ENCODE assay signal across 13 cellular contexts in the genomic region with DNA sequence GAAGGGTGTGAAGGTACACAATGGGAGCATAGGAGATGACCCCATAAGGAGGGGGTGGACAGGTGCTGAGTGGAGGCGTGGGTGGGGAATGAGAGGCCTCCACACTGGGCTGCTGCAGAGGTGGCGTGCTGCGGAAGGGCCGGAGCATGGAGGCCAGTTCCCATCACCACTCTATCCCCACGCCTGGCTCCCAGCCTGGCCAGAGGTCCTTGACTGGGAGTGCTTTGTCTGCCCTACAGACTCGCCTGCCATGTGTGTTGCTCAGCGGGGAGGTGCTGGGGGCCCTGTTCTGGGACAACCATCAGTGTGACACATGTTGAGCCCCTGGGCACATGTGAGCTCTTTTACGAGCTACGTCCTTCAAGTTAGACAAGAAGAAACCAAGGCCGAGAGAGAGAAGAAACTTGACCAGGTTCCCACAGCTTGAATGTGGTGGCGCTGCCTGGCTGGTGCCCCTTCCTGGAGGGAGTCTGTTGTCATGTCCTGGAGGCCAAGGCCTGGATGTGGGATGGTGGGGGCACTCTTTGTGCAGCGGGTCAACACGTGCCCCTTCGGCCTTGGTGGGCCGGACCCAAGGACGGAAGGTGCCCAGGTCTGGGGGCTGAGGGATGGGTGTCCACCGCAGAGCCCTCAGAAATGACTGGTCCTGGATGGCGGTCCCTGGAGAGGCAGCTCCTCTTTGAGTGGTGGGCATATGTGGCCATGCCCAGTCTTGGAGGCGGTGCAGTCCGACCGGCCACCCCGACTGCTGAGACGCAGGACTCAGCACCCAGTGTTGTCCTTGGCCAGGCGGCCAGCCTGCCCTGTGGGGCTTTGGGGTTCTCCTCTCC. TPM values are rescaled to one million over a fixed set of nuclear protein-coding genes. Genes with fewer than 3 reads are reported as not detected.
DNase-seq lines count a peak whose midpoint lies in the region; ATAC-seq and TF ChIP-seq lines count a peak whose summit lies in the region.
"Had no signal": no experiment of that assay in that cellular context is flagged by ENCODE, and none has a peak within 500 bp of the region (broad histone marks: within the 10 kb centered on the region; RNA-seq: fewer than 3 reads in every experiment).

No MANE protein-coding gene starts in this region.

- H3K36me3 Mint-ChIP-seq in activated naive CD8-positive, alpha-beta T cell treated with anti-CD3 and anti-CD28 coated beads, Interleukin-2, amount 10 ng/mL, durations not matched to agents 7 days and 5 days = peaks cover 17% of the 10 kb centered on the region
- H3K36me3 Mint-ChIP-seq in naive B cell = peaks cover 0 to 5% of the 10 kb centered on the region in 2 donors

- no peak overlapping the region for H3K4me3 ChIP-seq in uterus
- H3K4me3 ChIP-seq: pancreas had no signal

- no peaks in the 10 kb centered on the region for H3K9me3 Mint-ChIP-seq in activated naive CD8-positive, alpha-beta T cell treated with anti-CD3 and anti-CD28 coated beads, Interleukin-2, amount 10 ng/mL, durations not matched to agents 7 days and 5 days
- H3K9me3 Mint-ChIP-seq in naive B cell = peaks cover 0 to 4% (median 0%) of the 10 kb centered on the region in 7 donors

- in situ Hi-C loops in ACHN (cut with HindIII; ENCODE audit: low pct_ligation_motif_present, low pct_unique_long_range_greater_than_20kb, low sequenced_read_pairs) = no loop called here

- peak overlapping the region; percentile 99 for H3K27ac Mint-ChIP-seq in activated naive CD8-positive, alpha-beta T cell treated with anti-CD3 and anti-CD28 coated beads, Interleukin-2, amount 10 ng/mL, durations not matched to agents 7 days and 5 days
- H3K27ac Mint-ChIP-seq in naive B cell = peak overlapping the region in 4 of 6 donors; percentile 30 to 98 (median 90)

- H3K36me3 ChIP-seq in uterus = no peaks in the 10 kb centered on the region
- H3K36me3 ChIP-seq: pancreas had no signal

- no peaks in the 10 kb centered on the region for H3K27me3 ChIP-seq in uterus
- H3K27me3 ChIP-seq: pancreas had no signal

- TF ChIP-seq POLR2A in uterus (IDR thresholded peaks at IDR 0.05) = no peak

- intact Hi-C loops in cardiac septum (cut with DNase I) (loop anchor here (10.0 kb wide), 1 partner anchor 364 kb away; the partner anchor contains the start of gene GIGYF2), left ventricle myocardium superior (cut with micrococcal nuclease) (no loop called here), uterus (cut with DNase I; ENCODE audit: low total_unique reads) (no loop called here)

- TF ChIP-seq CTCF in uterus (IDR thresholded peaks at IDR 0.05) = no peak

- ATAC-seq in left ventricle myocardium superior (no peak), naive B cell (ENCODE audit: low read depth in 2 of 2) (no peak), GM21515 (IDR thresholded peaks at IDR 0.05; ENCODE audit: unreplicated experiment) (no peak)
- ATAC-seq in activated naive CD8-positive, alpha-beta T cell treated with anti-CD3 and anti-CD28 coated beads, Interleukin-2, amount 10 ng/mL, durations not matched to agents 7 days and 5 days (ENCODE audit: low read depth) = no peak

- POLR2A ChIA-PET in activated naive CD8-positive, alpha-beta T cell treated with anti-CD3 and anti-CD28 coated beads, Interleukin-2, amount 10 ng/mL, durations not matched to agents 7 days and 5 days (lab: Charles Lee) = interaction anchor here (1.3 to 4.2 kb wide), 4 partner anchors 22 to 209 kb away, joined by 3 to 123 read pairs (median 24); partner anchors contain the start of gene ATG16L1

- H3K27ac ChIP-seq in uterus = peak overlapping the region; percentile 59 to 63

- no peaks in the 10 kb centered on the region for H3K9me3 ChIP-seq in uterus
- H3K9me3 ChIP-seq: pancreas had no signal

- DNase-seq in cardiac septum (ENCODE audit: low spot score) (peak; percentile 17), left ventricle myocardium superior (no peak), naive B cell (no peak), uterus (no peak), ACHN (no peak), NCI-H748 (lab: John Stamatoyannopoulos, UW; ENCODE audit: unreplicated experiment) (no peak)
- DNase-seq in activated naive CD8-positive, alpha-beta T cell treated with anti-CD3 and anti-CD28 coated beads, Interleukin-2, amount 10 ng/mL, durations not matched to agents 7 days and 5 days = no peak
- DNase-seq: kidney, NCI-H2081 had no signal

- H3K4me1 Mint-ChIP-seq in activated naive CD8-positive, alpha-beta T cell treated with anti-CD3 and anti-CD28 coated beads, Interleukin-2, amount 10 ng/mL, durations not matched to agents 7 days and 5 days = peaks cover 27% of the 10 kb centered on the region
- peaks cover 36 to 53% (median 48%) of the 10 kb centered on the region in 3 donors for H3K4me1 Mint-ChIP-seq in naive B cell

- H3K27me3 Mint-ChIP-seq in activated naive CD8-positive, alpha-beta T cell treated with anti-CD3 and anti-CD28 coated beads, Interleukin-2, amount 10 ng/mL, durations not matched to agents 7 days and 5 days = peaks cover 10% of the 10 kb centered on the region
- H3K27me3 Mint-ChIP-seq in naive B cell = no peaks in the 10 kb centered on the region

- no peak overlapping the region for H3K4me3 Mint-ChIP-seq in activated naive CD8-positive, alpha-beta T cell treated with anti-CD3 and anti-CD28 coated beads, Interleukin-2, amount 10 ng/mL, durations not matched to agents 7 days and 5 days
- H3K4me3 Mint-ChIP-seq in naive B cell = peak overlapping the region; percentile 15 to 99 (median 76)

- H3K4me1 ChIP-seq in uterus = no peaks in the 10 kb centered on the region
- H3K4me1 ChIP-seq: pancreas had no signal

RNA-seq across cellular contexts. Expression of gene INPP5D, which starts 1.2 kb away (rescaled TPM):
- 6.2 TPM for total RNA-seq in cardiac septum
- total RNA-seq in left ventricle myocardium superior = 5.8 TPM
- total RNA-seq in activated naive CD8-positive, alpha-beta T cell treated with anti-CD3 and anti-CD28 coated beads, Interleukin-2, amount 10 ng/mL, durations not matched to agents 7 days and 5 days = 100 to 1,000 TPM; 129 to 135 TPM
- polyA plus RNA-seq in naive B cell (ENCODE audit: low read depth in 6 of 6) = 100 to 1,000 TPM in 4 of 6 donors, 10 to 100 TPM in 2; 56.8 to 230 (median 102) TPM
- total RNA-seq in uterus = 10 to 100 TPM; 14.2 to 37.9 (median 22.3) TPM

RNA-seq across cellular contexts. Expression of gene NEU2, which starts 26.5 kb away (rescaled TPM):
- total RNA-seq in cardiac septum = not detected
- total RNA-seq in left ventricle myocardium superior = not detected
- not detected for total RNA-seq in activated naive CD8-positive, alpha-beta T cell treated with anti-CD3 and anti-CD28 coated beads, Interleukin-2, amount 10 ng/mL, durations not matched to agents 7 days and 5 days
- not detected for polyA plus RNA-seq in naive B cell (ENCODE audit: low read depth in 6 of 6)
- total RNA-seq in uterus = not detected
- total RNA-seq: chondrocyte, kidney, pancreas had no signal
- polyA plus RNA-seq: pancreas, thymus had no signal

RNA-seq across cellular contexts. Expression of gene NGEF, which starts 45.9 kb away (rescaled TPM):
- total RNA-seq in cardiac septum (0.24 TPM), left ventricle myocardium superior (not detected), uterus (10 to 100 TPM in 1 of 4 donors, 1 to 10 TPM in 2, under 1 TPM in 1; 0.29 to 18.4 (median 5.2) TPM)
- total RNA-seq in activated naive CD8-positive, alpha-beta T cell treated with anti-CD3 and anti-CD28 coated beads, Interleukin-2, amount 10 ng/mL, durations not matched to agents 7 days and 5 days = not detected
- under 1 TPM in 1 of 6 donors, not detected in 5; 0.74 TPM for polyA plus RNA-seq in naive B cell (ENCODE audit: low read depth in 6 of 6)
